1 cellular context compared by ENCODE assay signal in genomic region chr5:113487779-113488644, GRCh38.
TF ChIP-seq lines count a peak whose summit lies in the region.

MCC (minus strand) TSS chr5:113488453.

TF ChIP-seq in H1, 55 proteins besides CTCF, POLR2A, EP300 and RAD21 (continued from another document):
- TF ChIP-seq CHD7 (IDR thresholded peaks at IDR 0.05; ENCODE audit: insufficient replicate concordance, low read length) (no peak), SP2 (IDR thresholded peaks at IDR 0.05; ENCODE audit: low read length) (no peak), POLR2AphosphoS5 (IDR thresholded peaks at IDR 0.05; ENCODE audit: low read depth, low read length) (no peak; the same call in 1 of the 2 replicates), BRCA1 (IDR thresholded peaks at IDR 0.05; ENCODE audit: low read depth, low read length) (no peak), JUND (IDR thresholded peaks at IDR 0.05; ENCODE audit: low read length) (no peak), KDM5A (IDR thresholded peaks at IDR 0.05; ENCODE audit: low read length) (no peak), BACH1 (IDR thresholded peaks at IDR 0.05; ENCODE audit: low read length) (no peak), KDM4A (IDR thresholded peaks at IDR 0.05; ENCODE audit: low read depth, low read length, severe bottlenecking) (peak; percentile 69), CBX5 (IDR thresholded peaks at IDR 0.05; ENCODE audit: low read depth, low read length) (no peak), HDAC2 (IDR thresholded peaks at IDR 0.05; ENCODE audit: borderline replicate concordance in 1 of 2, low read depth in 2 of 2, low read length in 2 of 2) (no peak), RNF2 (IDR thresholded peaks at IDR 0.05; ENCODE audit: borderline replicate concordance, low read depth, low read length, missing control alignments, poor library complexity, severe bottlenecking) (no peak), USF2 (IDR thresholded peaks at IDR 0.05; ENCODE audit: low read length) (no peak), GTF2F1 (IDR thresholded peaks at IDR 0.05; ENCODE audit: borderline replicate concordance, low read depth, low read length) (no peak), SP1 (IDR thresholded peaks at IDR 0.05; ENCODE audit: low read depth, low read length) (peak; percentile 75; the same call in 1 of the 2 replicates), TEAD4 (IDR thresholded peaks at IDR 0.05; ENCODE audit: low read depth, low read length) (peak; percentile 89), ATF3 (IDR thresholded peaks at IDR 0.05; ENCODE audit: insufficient read depth, low read depth, low read length) (no peak), TCF12 (IDR thresholded peaks at IDR 0.05; ENCODE audit: low read depth, low read length) (no peak; the same call in 1 of the 2 replicates), ZNF274 (IDR thresholded peaks at IDR 0.05; ENCODE audit: borderline replicate concordance, extremely low read depth, low read length) (no peak), HDAC6 (IDR thresholded peaks at IDR 0.05; ENCODE audit: low read depth, low read length) (no peak), MAX (IDR thresholded peaks at IDR 0.05) (peak; percentile 45), PHF8 (conservative IDR thresholded peaks at IDR 0.05; ENCODE audit: low read depth, low read length) (peak; percentile 57), ASH2L (IDR thresholded peaks at IDR 0.05; ENCODE audit: low read length) (peak; percentile 85), SP4 (IDR thresholded peaks at IDR 0.05; ENCODE audit: low read length) (0 out of 2 replicates have a peak, but pooled peaks have one; percentile 41), EZH2 (IDR thresholded peaks at IDR 0.05; ENCODE audit: low read depth, low read length, severe bottlenecking) (peak; percentile 68), SUZ12 (IDR thresholded peaks at IDR 0.05; ENCODE audit: low read length) (peak; percentile 72), SIN3A (conservative IDR thresholded peaks at IDR 0.05 in 1 of 2, IDR thresholded peaks at IDR 0.05 in 1 of 2; ENCODE audit: low read depth in 1 of 2, low read length in 2 of 2) (peak in 1 of 2 experiments; percentile 14; a peak in 1 of 4 replicates), TAF7 (optimal IDR thresholded peaks at IDR 0.05; ENCODE audit: borderline replicate concordance, low read depth, low read length) (peak; percentile 63), FOSL1 (IDR thresholded peaks at IDR 0.05; ENCODE audit: insufficient read depth, low read depth, low read length) (no peak), CHD2 (IDR thresholded peaks at IDR 0.05; ENCODE audit: low read length) (no peak), POU5F1 (IDR thresholded peaks at IDR 0.05; ENCODE audit: low read depth, low read length) (no peak), TBP (IDR thresholded peaks at IDR 0.05; ENCODE audit: low read depth, low read length) (peak; percentile 6; the same call in 1 of the 2 replicates), TAF1 (IDR thresholded peaks at IDR 0.05; ENCODE audit: low read depth, low read length) (peak; percentile 79), JUN (IDR thresholded peaks at IDR 0.05; ENCODE audit: low read depth, low read length) (no peak), SRF (IDR thresholded peaks at IDR 0.05; ENCODE audit: low read depth, low read length) (no peak), CHD1 (IDR thresholded peaks at IDR 0.05; ENCODE audit: low read depth, low read length) (no peak), CEBPB (IDR thresholded peaks at IDR 0.05; ENCODE audit: low read depth, low read length) (no peak), MAFK (IDR thresholded peaks at IDR 0.05; ENCODE audit: low read depth, low read length) (no peak), RXRA (IDR thresholded peaks at IDR 0.05; ENCODE audit: insufficient read depth, low read depth, low read length) (no peak), CREB1 (IDR thresholded peaks at IDR 0.05) (peak; percentile 59), KDM1A (IDR thresholded peaks at IDR 0.05; ENCODE audit: borderline replicate concordance, low read length) (no peak), RBBP5 (IDR thresholded peaks at IDR 0.05; ENCODE audit: borderline replicate concordance, low read depth, low read length) (0 out of 2 replicates have a peak, but pooled peaks have one; percentile 81), CBX8 (IDR thresholded peaks at IDR 0.05; ENCODE audit: borderline replicate concordance, low read depth, low read length) (no peak), YY1 (IDR thresholded peaks at IDR 0.05; ENCODE audit: low read depth, low read length) (peak; percentile 92), BCL11A (IDR thresholded peaks at IDR 0.05; ENCODE audit: low read depth in 2 of 2, low read length in 2 of 2) (no peak), SAP30 (IDR thresholded peaks at IDR 0.05; ENCODE audit: insufficient read depth, insufficient replicate concordance, low read length) (no peak), RFX5 (IDR thresholded peaks at IDR 0.05; ENCODE audit: borderline replicate concordance, low read depth, low read length) (peak; percentile 59; the same call in 1 of the 2 replicates), EGR1 (IDR thresholded peaks at IDR 0.05; ENCODE audit: borderline replicate concordance, low read depth, low read length) (no peak), NANOG (IDR thresholded peaks at IDR 0.05; ENCODE audit: insufficient read depth, low read depth, low read length, poor library complexity, severe bottlenecking) (no peak), SIX5 (IDR thresholded peaks at IDR 0.05; ENCODE audit: low read depth, low read length) (no peak), NRF1 (IDR thresholded peaks at IDR 0.05; ENCODE audit: low read depth, low read length) (peak; percentile 34; the same call in 1 of the 2 replicates), SIRT6 (IDR thresholded peaks at IDR 0.05; ENCODE audit: low read length) (no peak), CTBP2 (IDR thresholded peaks at IDR 0.05; ENCODE audit: borderline replicate concordance, insufficient read depth, insufficient read length, low read length) (no peak)
- TF ChIP-seq, protein P1, sequence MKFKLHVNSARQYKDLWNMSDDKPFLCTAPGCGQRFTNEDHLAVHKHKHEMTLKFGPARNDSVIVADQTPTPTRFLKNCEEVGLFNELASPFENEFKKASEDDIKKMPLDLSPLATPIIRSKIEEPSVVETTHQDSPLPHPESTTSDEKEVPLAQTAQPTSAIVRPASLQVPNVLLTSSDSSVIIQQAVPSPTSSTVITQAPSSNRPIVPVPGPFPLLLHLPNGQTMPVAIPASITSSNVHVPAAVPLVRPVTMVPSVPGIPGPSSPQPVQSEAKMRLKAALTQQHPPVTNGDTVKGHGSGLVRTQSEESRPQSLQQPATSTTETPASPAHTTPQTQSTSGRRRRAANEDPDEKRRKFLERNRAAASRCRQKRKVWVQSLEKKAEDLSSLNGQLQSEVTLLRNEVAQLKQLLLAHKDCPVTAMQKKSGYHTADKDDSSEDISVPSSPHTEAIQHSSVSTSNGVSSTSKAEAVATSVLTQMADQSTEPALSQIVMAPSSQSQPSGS (IDR thresholded peaks at IDR 0.05; ENCODE audit: low read length): no peak
